In the genomic region with DNA sequence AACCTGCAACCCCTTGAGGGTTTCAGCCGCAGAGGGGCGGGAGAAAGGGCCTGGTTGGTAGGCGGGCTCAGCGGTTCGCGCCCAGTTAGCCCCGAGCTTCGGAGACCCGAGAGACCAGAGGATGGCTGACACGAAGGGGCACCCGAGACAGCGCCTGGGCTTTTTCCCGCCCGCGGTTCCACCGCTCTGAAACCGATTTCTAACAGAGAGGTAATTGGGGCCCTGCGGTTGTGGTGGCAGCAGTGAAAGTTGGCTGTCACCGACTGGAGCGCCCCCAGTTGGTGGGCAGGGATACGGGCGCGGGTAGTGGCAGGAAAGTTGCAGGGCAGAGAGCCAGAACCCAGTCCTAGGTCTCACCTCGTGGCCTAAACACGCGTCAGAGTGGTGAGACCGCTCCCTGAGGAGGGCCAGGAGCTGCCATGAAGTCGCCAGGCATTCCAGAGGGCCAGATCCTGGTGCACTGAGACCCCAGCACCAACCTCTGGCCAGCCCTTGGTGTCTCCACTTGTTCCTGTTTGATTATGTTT, we compare ENCODE assay signal across 8 cellular contexts. TPM values are rescaled to one million over a fixed set of nuclear protein-coding genes. Genes with fewer than 3 reads are reported as not detected.
DNase-seq lines count a peak whose midpoint lies in the region; ATAC-seq and TF ChIP-seq lines count a peak whose summit lies in the region.

No MANE protein-coding gene starts in this region.

- H3K27me3 ChIP-seq in suprapubic skin = no peaks in the 10 kb centered on the region

- TF ChIP-seq EP300 in suprapubic skin (IDR thresholded peaks at IDR 0.05) = no peak

- 0% methylated on average over 11 of the region's 28 CpGs for whole genome bisulfite sequencing in suprapubic skin

- H3K27ac ChIP-seq in suprapubic skin = peak overlapping the region; percentile 89

- in situ Hi-C loops in KBM-7 (cut with MboI; ENCODE audit: low pct_unique_long_range_greater_than_20kb, low sequenced_read_pairs) = no loop called here

- peak; percentile 54 for ATAC-seq in GM21529 (IDR thresholded peaks at IDR 0.05; ENCODE audit: unreplicated experiment)

- H3K9me3 ChIP-seq in suprapubic skin = no peaks in the 10 kb centered on the region

- peaks cover 31% of the 10 kb centered on the region for H3K4me1 ChIP-seq in suprapubic skin

- peak; percentile 63 to 86 for TF ChIP-seq CTCF in suprapubic skin (IDR thresholded peaks at IDR 0.05)

- peaks cover 16% of the 10 kb centered on the region for H3K36me3 ChIP-seq in suprapubic skin

- TF ChIP-seq POLR2A in suprapubic skin (IDR thresholded peaks at IDR 0.05) = no peak

- DNase-seq in DMS 273 treated with DMSO at 0.1 percent for 48 hours (lab: John Stamatoyannopoulos, UW) (peak; percentile 66), KBM-7 (peak; percentile 93), RKO (ENCODE audit: low spot score) (peak; percentile 89), fibroblast of the conjunctiva (ENCODE audit: low read depth) (peak; percentile 47), nucleus accumbens (lab: John Stamatoyannopoulos, UW) (peak in 44 of 56 donors; percentile 26 to 74 (median 54)), suprapubic skin (ENCODE audit: low spot score in 2 of 2) (peak; percentile 91 to 93)
- DNase-seq in activated T-helper 9 cell treated with anti-CD3 and anti-CD28 coated beads, Interleukin-2, amount 50 U/mL, for 16 hours (ENCODE audit: low read depth) = peak; percentile 70

- peak overlapping the region; percentile 65 for H3K4me3 ChIP-seq in suprapubic skin

RNA-seq across cellular contexts. Expression of gene ELL3, which starts 0.6 kb away (rescaled TPM):
- total RNA-seq in suprapubic skin = 100 to 1,000 TPM in 1 of 4 donors, 10 to 100 TPM in 3; 50.7 to 100 (median 65.9) TPM

RNA-seq across cellular contexts. Expression of gene SERF2, which starts 14.8 kb away (rescaled TPM):
- total RNA-seq in suprapubic skin = 100 to 1,000 TPM; 352 to 813 (median 687) TPM

RNA-seq across cellular contexts. Expression of gene SERINC4, which starts 22.7 kb away (rescaled TPM):
- under 1 TPM in 1 of 4 donors, not detected in 3; 0.62 TPM for total RNA-seq in suprapubic skin

RNA-seq across cellular contexts. Expression of gene HYPK, which starts 23.0 kb away (rescaled TPM):
- 10 to 100 TPM; 12.9 to 27.0 (median 19.8) TPM for total RNA-seq in suprapubic skin

RNA-seq across cellular contexts. Expression of gene PDIA3, which starts 31.1 kb away (rescaled TPM):
- total RNA-seq in suprapubic skin = 100 to 1,000 TPM in 2 of 4 donors, 10 to 100 TPM in 2; 57.1 to 157 (median 100.0) TPM

Comparison
In these comparisons a context has a peak if more than half of its experiments do, and no peak if none do; other contexts are left out.
1. Peak in every context shown above with its lines: DNase-seq, ATAC-seq, H3K4me3 ChIP-seq and H3K27ac ChIP-seq.